ENCODE assay signal across 1 cellular context in genomic region chr5:612498-613424, GRCh38.
TF ChIP-seq lines count a peak whose summit lies in the region.

No MANE protein-coding gene starts in this region.

TF ChIP-seq in HepG2, 621 proteins besides CTCF, POLR2A, EP300 and RAD21 (continued from another document):
- no peak for TF ChIP-seq ZNF362 (CRISPR knock-in tag; IDR thresholded peaks at IDR 0.05; ENCODE audit: borderline replicate concordance)
- TF ChIP-seq, protein P1, sequence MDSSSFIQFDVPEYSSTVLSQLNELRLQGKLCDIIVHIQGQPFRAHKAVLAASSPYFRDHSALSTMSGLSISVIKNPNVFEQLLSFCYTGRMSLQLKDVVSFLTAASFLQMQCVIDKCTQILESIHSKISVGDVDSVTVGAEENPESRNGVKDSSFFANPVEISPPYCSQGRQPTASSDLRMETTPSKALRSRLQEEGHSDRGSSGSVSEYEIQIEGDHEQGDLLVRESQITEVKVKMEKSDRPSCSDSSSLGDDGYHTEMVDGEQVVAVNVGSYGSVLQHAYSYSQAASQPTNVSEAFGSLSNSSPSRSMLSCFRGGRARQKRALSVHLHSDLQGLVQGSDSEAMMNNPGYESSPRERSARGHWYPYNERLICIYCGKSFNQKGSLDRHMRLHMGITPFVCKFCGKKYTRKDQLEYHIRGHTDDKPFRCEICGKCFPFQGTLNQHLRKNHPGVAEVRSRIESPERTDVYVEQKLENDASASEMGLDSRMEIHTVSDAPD (CRISPR knock-in tag; IDR thresholded peaks at IDR 0.05), result 0 out of 2 replicates have a peak, but pooled peaks have one; percentile 26
- TF ChIP-seq ZNF891 (CRISPR knock-in tag; IDR thresholded peaks at IDR 0.05), result 0 out of 2 replicates have a peak, but pooled peaks have one; percentile 36
- no peak for TF ChIP-seq ONECUT2 (CRISPR knock-in tag; IDR thresholded peaks at IDR 0.05)
- TF ChIP-seq ZSCAN29 (CRISPR knock-in tag; conservative IDR thresholded peaks at IDR 0.05), result peak; percentile 67; the same call in 1 of the 2 replicates
- TF ChIP-seq U2AF1 (optimal IDR thresholded peaks at IDR 0.05; ENCODE audit: low read depth, low read length), result no peak
- TF ChIP-seq, protein P2, sequence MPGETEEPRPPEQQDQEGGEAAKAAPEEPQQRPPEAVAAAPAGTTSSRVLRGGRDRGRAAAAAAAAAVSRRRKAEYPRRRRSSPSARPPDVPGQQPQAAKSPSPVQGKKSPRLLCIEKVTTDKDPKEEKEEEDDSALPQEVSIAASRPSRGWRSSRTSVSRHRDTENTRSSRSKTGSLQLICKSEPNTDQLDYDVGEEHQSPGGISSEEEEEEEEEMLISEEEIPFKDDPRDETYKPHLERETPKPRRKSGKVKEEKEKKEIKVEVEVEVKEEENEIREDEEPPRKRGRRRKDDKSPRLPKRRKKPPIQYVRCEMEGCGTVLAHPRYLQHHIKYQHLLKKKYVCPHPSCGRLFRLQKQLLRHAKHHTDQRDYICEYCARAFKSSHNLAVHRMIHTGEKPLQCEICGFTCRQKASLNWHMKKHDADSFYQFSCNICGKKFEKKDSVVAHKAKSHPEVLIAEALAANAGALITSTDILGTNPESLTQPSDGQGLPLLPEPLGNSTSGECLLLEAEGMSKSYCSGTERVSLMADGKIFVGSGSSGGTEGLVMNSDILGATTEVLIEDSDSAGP (CRISPR knock-in tag; IDR thresholded peaks at IDR 0.05; ENCODE audit: borderline replicate concordance), result no peak
- TF ChIP-seq STAT5B (CRISPR knock-in tag; IDR thresholded peaks at IDR 0.05), result no peak
- peak; percentile 47; the same call in 1 of the 2 replicates for TF ChIP-seq ZFY (CRISPR knock-in tag; IDR thresholded peaks at IDR 0.05)
- TF ChIP-seq ZNF605 (CRISPR knock-in tag; IDR thresholded peaks at IDR 0.05), result 0 out of 2 replicates have a peak, but pooled peaks have one; percentile 27
- TF ChIP-seq ZSCAN31 (CRISPR knock-in tag; IDR thresholded peaks at IDR 0.05; ENCODE audit: low read depth), result peak; percentile 55; the same call in 1 of the 2 replicates
- TF ChIP-seq SYNCRIP (IDR thresholded peaks at IDR 0.05; ENCODE audit: insufficient read depth, low read depth, low read length), result no peak
- peak; percentile 78 for TF ChIP-seq ZMYM2 (CRISPR knock-in tag; IDR thresholded peaks at IDR 0.05)
- peak; percentile 41; the same call in 1 of the 2 replicates for TF ChIP-seq ZMAT3 (CRISPR knock-in tag; conservative IDR thresholded peaks at IDR 0.05)
- 0 out of 2 replicates have a peak, but pooled peaks have one; percentile 3 for TF ChIP-seq POGZ (CRISPR knock-in tag; IDR thresholded peaks at IDR 0.05)
- TF ChIP-seq, protein P3, sequence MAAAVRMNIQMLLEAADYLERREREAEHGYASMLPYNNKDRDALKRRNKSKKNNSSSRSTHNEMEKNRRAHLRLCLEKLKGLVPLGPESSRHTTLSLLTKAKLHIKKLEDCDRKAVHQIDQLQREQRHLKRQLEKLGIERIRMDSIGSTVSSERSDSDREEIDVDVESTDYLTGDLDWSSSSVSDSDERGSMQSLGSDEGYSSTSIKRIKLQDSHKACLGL (CRISPR knock-in tag; IDR thresholded peaks at IDR 0.05), result 0 out of 2 replicates have a peak, but pooled peaks have one; percentile 39
- no peak for TF ChIP-seq ZSCAN12 (CRISPR knock-in tag; IDR thresholded peaks at IDR 0.05)
- TF ChIP-seq, protein P4, sequence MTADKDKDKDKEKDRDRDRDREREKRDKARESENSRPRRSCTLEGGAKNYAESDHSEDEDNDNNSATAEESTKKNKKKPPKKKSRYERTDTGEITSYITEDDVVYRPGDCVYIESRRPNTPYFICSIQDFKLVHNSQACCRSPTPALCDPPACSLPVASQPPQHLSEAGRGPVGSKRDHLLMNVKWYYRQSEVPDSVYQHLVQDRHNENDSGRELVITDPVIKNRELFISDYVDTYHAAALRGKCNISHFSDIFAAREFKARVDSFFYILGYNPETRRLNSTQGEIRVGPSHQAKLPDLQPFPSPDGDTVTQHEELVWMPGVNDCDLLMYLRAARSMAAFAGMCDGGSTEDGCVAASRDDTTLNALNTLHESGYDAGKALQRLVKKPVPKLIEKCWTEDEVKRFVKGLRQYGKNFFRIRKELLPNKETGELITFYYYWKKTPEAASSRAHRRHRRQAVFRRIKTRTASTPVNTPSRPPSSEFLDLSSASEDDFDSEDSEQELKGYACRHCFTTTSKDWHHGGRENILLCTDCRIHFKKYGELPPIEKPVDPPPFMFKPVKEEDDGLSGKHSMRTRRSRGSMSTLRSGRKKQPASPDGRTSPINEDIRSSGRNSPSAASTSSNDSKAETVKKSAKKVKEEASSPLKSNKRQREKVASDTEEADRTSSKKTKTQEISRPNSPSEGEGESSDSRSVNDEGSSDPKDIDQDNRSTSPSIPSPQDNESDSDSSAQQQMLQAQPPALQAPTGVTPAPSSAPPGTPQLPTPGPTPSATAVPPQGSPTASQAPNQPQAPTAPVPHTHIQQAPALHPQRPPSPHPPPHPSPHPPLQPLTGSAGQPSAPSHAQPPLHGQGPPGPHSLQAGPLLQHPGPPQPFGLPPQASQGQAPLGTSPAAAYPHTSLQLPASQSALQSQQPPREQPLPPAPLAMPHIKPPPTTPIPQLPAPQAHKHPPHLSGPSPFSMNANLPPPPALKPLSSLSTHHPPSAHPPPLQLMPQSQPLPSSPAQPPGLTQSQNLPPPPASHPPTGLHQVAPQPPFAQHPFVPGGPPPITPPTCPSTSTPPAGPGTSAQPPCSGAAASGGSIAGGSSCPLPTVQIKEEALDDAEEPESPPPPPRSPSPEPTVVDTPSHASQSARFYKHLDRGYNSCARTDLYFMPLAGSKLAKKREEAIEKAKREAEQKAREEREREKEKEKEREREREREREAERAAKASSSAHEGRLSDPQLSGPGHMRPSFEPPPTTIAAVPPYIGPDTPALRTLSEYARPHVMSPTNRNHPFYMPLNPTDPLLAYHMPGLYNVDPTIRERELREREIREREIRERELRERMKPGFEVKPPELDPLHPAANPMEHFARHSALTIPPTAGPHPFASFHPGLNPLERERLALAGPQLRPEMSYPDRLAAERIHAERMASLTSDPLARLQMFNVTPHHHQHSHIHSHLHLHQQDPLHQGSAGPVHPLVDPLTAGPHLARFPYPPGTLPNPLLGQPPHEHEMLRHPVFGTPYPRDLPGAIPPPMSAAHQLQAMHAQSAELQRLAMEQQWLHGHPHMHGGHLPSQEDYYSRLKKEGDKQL (CRISPR knock-in tag; IDR thresholded peaks at IDR 0.05; ENCODE audit: low read depth), result no peak
- TF ChIP-seq HNF4G (IDR thresholded peaks at IDR 0.05; ENCODE audit: borderline replicate concordance, low read depth, low read length), result no peak
- no peak for TF ChIP-seq HNF4G (CRISPR knock-in tag; IDR thresholded peaks at IDR 0.05; ENCODE audit: borderline replicate concordance, low read depth)
- TF ChIP-seq ZNF543 (CRISPR knock-in tag; IDR thresholded peaks at IDR 0.05), result no peak
- no peak for TF ChIP-seq NFIB (CRISPR knock-in tag; IDR thresholded peaks at IDR 0.05; ENCODE audit: borderline replicate concordance)
- 0 out of 2 replicates have a peak, but pooled peaks have one; percentile 15 for TF ChIP-seq MEIS2 (CRISPR knock-in tag; IDR thresholded peaks at IDR 0.05)
- peak; percentile 52 for TF ChIP-seq ASH2L (IDR thresholded peaks at IDR 0.05; ENCODE audit: insufficient read length, low read depth, low read length)
- TF ChIP-seq ZNF564 (CRISPR knock-in tag; IDR thresholded peaks at IDR 0.05), result no peak
- no peak for TF ChIP-seq ZNF674 (CRISPR knock-in tag; IDR thresholded peaks at IDR 0.05; ENCODE audit: low read depth)
- TF ChIP-seq ZSCAN22 (CRISPR knock-in tag; IDR thresholded peaks at IDR 0.05), result no peak
- TF ChIP-seq MBD4 (IDR thresholded peaks at IDR 0.05; ENCODE audit: borderline replicate concordance, low read length), result no peak
- peak; percentile 51; the same call in 1 of the 2 replicates for TF ChIP-seq KDM5A (IDR thresholded peaks at IDR 0.05; ENCODE audit: borderline replicate concordance, low read length)
- no peak for TF ChIP-seq IRX3 (CRISPR knock-in tag; IDR thresholded peaks at IDR 0.05; ENCODE audit: borderline replicate concordance, low read depth)
- no peak for TF ChIP-seq IRF1 (CRISPR knock-in tag; IDR thresholded peaks at IDR 0.05; ENCODE audit: low read depth)
- no peak for TF ChIP-seq ZNF598 (CRISPR knock-in tag; IDR thresholded peaks at IDR 0.05; ENCODE audit: borderline replicate concordance)
- peak; percentile 27 for TF ChIP-seq HNRNPLL (IDR thresholded peaks at IDR 0.05; ENCODE audit: low read depth, low read length, poor library complexity, severe bottlenecking)
